Comparison of ENCODE assay signal across 27 cellular contexts in the genomic region with DNA sequence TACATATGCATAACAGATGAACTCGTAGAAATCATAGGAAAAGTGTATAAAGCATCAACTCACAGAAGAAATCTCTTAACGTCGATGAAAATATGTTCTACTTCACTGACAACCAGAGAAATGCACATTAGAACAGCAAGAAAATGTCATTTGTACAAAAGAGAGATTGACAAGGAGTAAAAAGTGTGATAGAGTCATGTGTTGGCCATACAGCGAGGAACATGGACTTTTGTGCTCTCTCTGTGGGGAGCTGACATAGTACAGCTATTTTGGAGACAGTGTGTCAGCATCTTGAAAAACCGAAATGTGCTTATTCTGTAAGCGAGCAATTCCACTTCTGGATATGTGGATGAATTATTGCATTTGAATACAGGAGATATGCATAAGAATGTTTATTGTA.
"Had no signal": no experiment of that assay in that cellular context is flagged by ENCODE, and none has a peak within 500 bp of the region (broad histone marks: within the 10 kb centered on the region; RNA-seq: fewer than 3 reads in every experiment).

No MANE protein-coding gene starts in this region.

- H3K27me3 ChIP-seq: colonic mucosa, esophagus muscularis mucosa, esophagus squamous epithelium, foreskin keratinocyte, gastrocnemius medialis, gastroesophageal sphincter, heart left ventricle, heart right ventricle had no signal

- DNase-seq: colonic mucosa; cortex of kidney; dermis blood vessel endothelial cell; dorsolateral prefrontal cortex; effector CD4-positive, alpha-beta T cell; effector CD8-positive, alpha-beta T cell; effector memory CD4-positive, alpha-beta T cell; effector memory CD8-positive, alpha-beta T cell; endodermal cell; erythroblast; esophagus squamous epithelium; foreskin fibroblast; foreskin keratinocyte; foreskin melanocyte; gastrocnemius medialis; glutamatergic neuron; head of caudate nucleus; heart left ventricle; heart right ventricle had no signal

- H3K4me1 ChIP-seq: colonic mucosa, esophagus muscularis mucosa, esophagus squamous epithelium, foreskin keratinocyte, gastrocnemius medialis, gastroesophageal sphincter, heart left ventricle, heart right ventricle had no signal

- H3K4me3 ChIP-seq: colonic mucosa, coronary artery, dorsolateral prefrontal cortex, esophagus muscularis mucosa, esophagus squamous epithelium, gastrocnemius medialis, gastroesophageal sphincter, heart left ventricle, heart right ventricle had no signal

- H3K27ac ChIP-seq: colonic mucosa, coronary artery, dorsolateral prefrontal cortex, epithelial cell of prostate, esophagus muscularis mucosa, esophagus squamous epithelium, foreskin keratinocyte, gastrocnemius medialis, gastroesophageal sphincter, heart left ventricle, heart right ventricle had no signal

- H3K9me3 ChIP-seq: colonic mucosa, esophagus muscularis mucosa, esophagus squamous epithelium, gastrocnemius medialis, gastroesophageal sphincter, heart left ventricle, heart right ventricle had no signal

- H3K36me3 ChIP-seq: colonic mucosa, esophagus muscularis mucosa, esophagus squamous epithelium, gastrocnemius medialis, gastroesophageal sphincter, heart left ventricle, heart right ventricle had no signal

- FAIRE-seq: colon, endometrium, endothelial cell of umbilical vein, frontal cortex had no signal
